Comparison of ENCODE assay signal across 19 cellular contexts in genomic region chr19:1393841-1394240, GRCh38. TPM values are rescaled to one million over a fixed set of nuclear protein-coding genes. Genes with fewer than 3 reads are reported as not detected.
DNase-seq lines count a peak whose midpoint lies in the region; ATAC-seq, FAIRE-seq and TF ChIP-seq lines count a peak whose summit lies in the region.
"Had no signal": no experiment of that assay in that cellular context is flagged by ENCODE, and none has a peak within 500 bp of the region (broad histone marks: within the 10 kb centered on the region; RNA-seq: fewer than 3 reads in every experiment).

No MANE protein-coding gene starts in this region.

- H3K36me3 ChIP-seq in NT2/D1 (ENCODE audit: insufficient read depth, insufficient read length, low read length) (peaks cover 69% of the 10 kb centered on the region), GM12878 (ENCODE audit: control insufficient read depth in 2 of 2, insufficient read depth in 2 of 2, low read length in 1 of 2) (peaks cover 6 to 7% of the 10 kb centered on the region in 2 experiments), esophagus (ENCODE audit: control insufficient read depth in 2 of 2, insufficient read depth in 2 of 2, low read length in 1 of 2) (peaks cover 10 to 26% of the 10 kb centered on the region in 2 donors)

- SMC1A ChIA-PET in GM12878 (lab: Charles Lee; ENCODE audit: uncharacterized antibody, unreplicated experiment) = no interaction called here

- H3K9ac ChIP-seq in NT2/D1 (ENCODE audit: insufficient read length, low read depth) = peak overlapping the region; percentile 21
- no peak overlapping the region for H3K9ac ChIP-seq in GM12878 (ENCODE audit: control insufficient read depth, insufficient read depth, low read length)

- H3K4me3 ChIP-seq in NT2/D1 (ENCODE audit: insufficient read length, low read depth) (no peak overlapping the region), GM12878 (no peak overlapping the region), esophagus (ENCODE audit: low read depth in 1 of 2, low read length in 2 of 2) (no peak overlapping the region)
- H3K4me3 ChIP-seq: SK-N-MC had no signal

- FAIRE-seq in GM12878 (lab: Jason Lieb, UNC) (no peak), HTR-8/SVneo (lab: Jason Lieb, UNC) (no peak)

- H4K20me1 ChIP-seq in GM12878 (ENCODE audit: control insufficient read depth, insufficient read depth) = no peaks in the 10 kb centered on the region

- no peaks in the 10 kb centered on the region for H3K27me3 Mint-ChIP-seq in stimulated activated naive CD8-positive, alpha-beta T cell treated with anti-CD3 and anti-CD28 coated beads, Interleukin-15, amount 100 ng/mL, for 72 hours
- H3K27me3 Mint-ChIP-seq: CD4-positive, CD25-positive, alpha-beta regulatory T cell had no signal

- no peak for TF ChIP-seq EP300 in GM12878 (IDR thresholded peaks at IDR 0.05; ENCODE audit: borderline replicate concordance in 1 of 2, control insufficient read depth in 1 of 2, low read depth in 2 of 2, low read length in 2 of 2)

- H3K4me1 Mint-ChIP-seq in stimulated activated naive CD8-positive, alpha-beta T cell treated with anti-CD3 and anti-CD28 coated beads, Interleukin-15, amount 100 ng/mL, for 72 hours = peaks cover 18% of the 10 kb centered on the region

- H3K27ac ChIP-seq in GM12878 (ENCODE audit: control insufficient read depth, insufficient read depth) (no peak overlapping the region), esophagus (ENCODE audit: low read depth in 2 of 2, low read length in 1 of 2) (peak overlapping the region; percentile 25 to 79), substantia nigra (ENCODE audit: low read depth, low read length, poor library complexity, severe bottlenecking) (peak overlapping the region; percentile 97)
- H3K27ac ChIP-seq: SK-N-MC had no signal

- RAD21 ChIA-PET in GM12878 (lab: Charles Lee; ENCODE audit: unreplicated experiment) = no interaction called here

- DNase-seq in NT2/D1 (ENCODE audit: low read depth, low spot score) = no peak
- DNase-seq in GM12878 (ENCODE audit: low read depth, low spot score) = no peak
- no peak for DNase-seq in substantia nigra (lab: John Stamatoyannopoulos, UW)
- DNase-seq in NCI-H2196 treated with DMSO at 0.1 percent for 48 hours (lab: John Stamatoyannopoulos, UW; ENCODE audit: unreplicated experiment) = no peak
- DNase-seq in stimulated activated naive CD8-positive, alpha-beta T cell treated with anti-CD3 and anti-CD28 coated beads, Interleukin-15, amount 100 ng/mL, for 72 hours = no peak
- no peak for DNase-seq in HTR-8/SVneo (ENCODE audit: insufficient read length, low spot score)
- DNase-seq: CD4-positive, CD25-positive, alpha-beta regulatory T cell; DMS79 treated with DMSO at 0.1 percent for 48 hours; HCEC 1CT; KG1; NCI-H146; NCI-H2029 treated with DMSO at 0.1 percent for 48 hours; NCI-H345; NCI-H524; NCI-H774; OCI-M1; SHP77 treated with DMSO at 0.1 percent for 48 hours had no signal

- H3K4me3 Mint-ChIP-seq in stimulated activated naive CD8-positive, alpha-beta T cell treated with anti-CD3 and anti-CD28 coated beads, Interleukin-15, amount 100 ng/mL, for 72 hours = no peak overlapping the region
- H3K4me3 Mint-ChIP-seq: CD4-positive, CD25-positive, alpha-beta regulatory T cell had no signal

- no peak overlapping the region for H3K27ac Mint-ChIP-seq in stimulated activated naive CD8-positive, alpha-beta T cell treated with anti-CD3 and anti-CD28 coated beads, Interleukin-15, amount 100 ng/mL, for 72 hours

- 78% methylated on average over 17 of the region's 17 CpGs for WGBS in GM12878 (ENCODE audit: insufficient coverage, insufficient replicate concordance, low lambda C conversion rate, missing lambda C conversion rate)
- WGBS in esophagus, 2 donors = 62 to 68% methylated on average over 17 of the region's 17 CpGs

- H3K4me1 ChIP-seq in NT2/D1 (ENCODE audit: insufficient read depth, insufficient read length) = peaks cover 15% of the 10 kb centered on the region
- no peaks in the 10 kb centered on the region for H3K4me1 ChIP-seq in GM12878 (ENCODE audit: control insufficient read depth, insufficient read depth, low read length)
- peaks cover 6 to 28% of the 10 kb centered on the region in 2 donors for H3K4me1 ChIP-seq in esophagus (ENCODE audit: control insufficient read depth in 2 of 2, insufficient read depth in 2 of 2, low read length in 1 of 2)

- CTCF ChIA-PET in GM12878 (lab: Yijun Ruan, JAX) = no interaction called here

- TF ChIP-seq CTCF in GM12878 (IDR thresholded peaks at IDR 0.05 in 2 of 3, conservative IDR thresholded peaks at IDR 0.05 in 1 of 3; ENCODE audit: control insufficient read depth in 2 of 3, extremely low read depth in 1 of 3, insufficient read depth in 1 of 3, low read depth in 3 of 3, low read length in 3 of 3) = no peak

- TF ChIP-seq RAD21 in GM12878 (IDR thresholded peaks at IDR 0.05; ENCODE audit: insufficient read depth, low read depth, low read length) = no peak

- no peaks in the 10 kb centered on the region for H3K27me3 ChIP-seq in NT2/D1 (ENCODE audit: insufficient read depth, insufficient read length)
- no peaks in the 10 kb centered on the region for H3K27me3 ChIP-seq in GM12878 (replicated peaks in 1 of 2; ENCODE audit: control insufficient read depth in 2 of 2, insufficient read depth in 2 of 2, low read length in 1 of 2)
- H3K27me3 ChIP-seq in esophagus (ENCODE audit: control insufficient read depth in 1 of 2, insufficient read depth in 2 of 2, low read length in 2 of 2) = no peaks in the 10 kb centered on the region

- in situ Hi-C loops in GM12878 (cut with MboI) = no loop called here

- BruUV-seq in GM12878 (replicated peaks; lab: Mats Ljungman, UMichigan) = no TSS peak

- ATAC-seq in GM12878 = no peak
- no peak for ATAC-seq in stimulated activated naive CD8-positive, alpha-beta T cell treated with anti-CD3 and anti-CD28 coated beads, Interleukin-15, amount 100 ng/mL, for 72 hours

- H3K4me2 ChIP-seq in GM12878 (ENCODE audit: control insufficient read depth, insufficient read depth) = no peak overlapping the region

- intact Hi-C loops in GM12878 (cut with micrococcal nuclease; ENCODE audit: unreplicated experiment) = no loop called here

- no peak for TF ChIP-seq POLR2A in GM12878 (IDR thresholded peaks at IDR 0.05; ENCODE audit: low read depth, low read length)

- H3K79me2 ChIP-seq in GM12878 (ENCODE audit: control insufficient read depth, insufficient read depth, low read length) = no peaks in the 10 kb centered on the region

- no peaks in the 10 kb centered on the region for H3K9me3 ChIP-seq in NT2/D1 (ENCODE audit: insufficient read depth, low read length)
- H3K9me3 ChIP-seq in GM12878 (replicated peaks; ENCODE audit: control insufficient read depth, insufficient read depth, low read length) = no peaks in the 10 kb centered on the region
- peaks cover 0 to 2% of the 10 kb centered on the region in 2 donors for H3K9me3 ChIP-seq in esophagus (ENCODE audit: control insufficient read depth in 2 of 2, insufficient read depth in 1 of 2, low read depth in 1 of 2, low read length in 1 of 2)

- no peak overlapping the region for H2AFZ ChIP-seq in GM12878 (ENCODE audit: control insufficient read depth, low read depth, low read length)

- H3K9me3 Mint-ChIP-seq in stimulated activated naive CD8-positive, alpha-beta T cell treated with anti-CD3 and anti-CD28 coated beads, Interleukin-15, amount 100 ng/mL, for 72 hours = no peaks in the 10 kb centered on the region
- H3K9me3 Mint-ChIP-seq: CD4-positive, CD25-positive, alpha-beta regulatory T cell had no signal

- POLR2A ChIA-PET in GM12878 (lab: Charles Lee) = interaction anchor here (0.5 kb wide), 1 partner anchor 301 kb away, joined by 4 read pairs; no protein-coding TSS in a partner anchor

RNA-seq across cellular contexts. Expression of gene GAMT, which starts 7.5 kb away (rescaled TPM):
- 6.5 and 6.7 TPM in 2 replicates for total RNA-seq in GM12878 (2013; cell fraction: nucleolus; rRNA removed)
- total RNA-seq in GM12878 (2014; rRNA removed) (50.1 and 55.2 TPM in 2 replicates), GM12878 (2014; rRNA removed; fragmentation: Illumina TruSeq; extraction: Trizol) (22.5 and 24.9 TPM in 2 replicates), GM12878 (2021) (49.1 and 52.0 TPM in 2 replicates)
- 9.2 TPM for polyA plus RNA-seq in GM12878 (2011; ENCODE audit: low read depth)
- polyA plus RNA-seq in GM12878 (2011; rRNA removed) (4.7 and 13.0 TPM in 2 replicates), GM12878 (2014; fragmentation: Illumina TruSeq; extraction: Trizol) (8.3 and 28.5 TPM in 2 replicates), GM12878 (2014; fragmentation: Nextera tagmentation; extraction: Ambion mirVana) (1 to 10 TPM; 1.6 to 5.6 TPM), GM12878 (2014; rRNA removed) (56.0 and 65.8 TPM in 2 replicates), GM12878 (2016; fragmentation: Nextera tagmentation; extraction: Ambion mirVana) (100 to 1,000 TPM; 122 to 131 TPM), esophagus (10 to 100 TPM; 10.9 to 18.4 TPM)
- polyA plus RNA-seq in GM12878 (2011; cell fraction: cytosol; rRNA removed) = 13.6 and 22.1 TPM in 2 replicates
- 11.4 and 12.7 TPM in 2 replicates for polyA plus RNA-seq in GM12878 (2011; cell fraction: nucleus; rRNA removed)
- 28.9 and 29.0 TPM in 2 replicates for polyA plus RNA-seq in GM12878 (2012)
- 4.2 and 10.8 TPM in 2 replicates for polyA minus RNA-seq in GM12878 (2011; rRNA and poly(A)+ RNA removed)
- 4.5 and 11.0 TPM in 2 replicates for polyA minus RNA-seq in GM12878 (2011; cell fraction: cytosol; rRNA and poly(A)+ RNA removed)
- polyA minus RNA-seq in GM12878 (2011; cell fraction: nucleus; rRNA and poly(A)+ RNA removed) = 2.1 and 5.4 TPM in 2 replicates

RNA-seq across cellular contexts. Expression of gene NDUFS7, which starts 10.1 kb away (rescaled TPM):
- 50.2 and 65.0 TPM in 2 replicates for total RNA-seq in GM12878 (2013; cell fraction: nucleolus; rRNA removed)
- total RNA-seq in GM12878 (2014; rRNA removed) (107 and 143 TPM in 2 replicates), GM12878 (2014; rRNA removed; fragmentation: Illumina TruSeq; extraction: Trizol) (18.5 and 24.1 TPM in 2 replicates), GM12878 (2021) (136 and 143 TPM in 2 replicates)
- 16.9 TPM for polyA plus RNA-seq in GM12878 (2011; ENCODE audit: low read depth)
- polyA plus RNA-seq in GM12878 (2011; rRNA removed) (12.1 and 43.0 TPM in 2 replicates), GM12878 (2014; fragmentation: Illumina TruSeq; extraction: Trizol) (1.5 and 5.1 TPM in 2 replicates), GM12878 (2014; fragmentation: Nextera tagmentation; extraction: Ambion mirVana) (10 to 100 TPM; 10.6 to 39.4 TPM), GM12878 (2014; rRNA removed) (166 and 177 TPM in 2 replicates), GM12878 (2016; fragmentation: Nextera tagmentation; extraction: Ambion mirVana) (100 to 1,000 TPM; 261 to 282 TPM), esophagus (100 to 1,000 TPM; 106 to 160 TPM)
- 127 and 227 TPM in 2 replicates for polyA plus RNA-seq in GM12878 (2011; cell fraction: cytosol; rRNA removed)
- 125 and 151 TPM in 2 replicates for polyA plus RNA-seq in GM12878 (2011; cell fraction: nucleus; rRNA removed)
- 64.7 and 88.4 TPM in 2 replicates for polyA plus RNA-seq in GM12878 (2012)
- polyA minus RNA-seq in GM12878 (2011; rRNA and poly(A)+ RNA removed) = 38.5 and 54.8 TPM in 2 replicates
- 65.2 and 74.7 TPM in 2 replicates for polyA minus RNA-seq in GM12878 (2011; cell fraction: cytosol; rRNA and poly(A)+ RNA removed)
- polyA minus RNA-seq in GM12878 (2011; cell fraction: nucleus; rRNA and poly(A)+ RNA removed) = 16.3 and 29.0 TPM in 2 replicates

RNA-seq across cellular contexts. Expression of gene DAZAP1, which starts 13.5 kb away (rescaled TPM):
- total RNA-seq in GM12878 (2013; cell fraction: nucleolus; rRNA removed) = 111 and 128 TPM in 2 replicates
- 122 and 127 TPM in 2 replicates for total RNA-seq in GM12878 (2014; rRNA removed)
- 82.5 and 93.4 TPM in 2 replicates for total RNA-seq in GM12878 (2014; rRNA removed; fragmentation: Illumina TruSeq; extraction: Trizol)
- total RNA-seq in GM12878 (2021) = 223 and 240 TPM in 2 replicates
- 23.5 TPM for polyA plus RNA-seq in GM12878 (2011; ENCODE audit: low read depth)
- polyA plus RNA-seq in GM12878 (2011; rRNA removed) = 110 and 123 TPM in 2 replicates
- polyA plus RNA-seq in GM12878 (2011; cell fraction: cytosol; rRNA removed) = 47.6 and 72.8 TPM in 2 replicates
- polyA plus RNA-seq in GM12878 (2011; cell fraction: nucleus; rRNA removed) = 106 and 159 TPM in 2 replicates
- 71.1 and 77.1 TPM in 2 replicates for polyA plus RNA-seq in GM12878 (2012)
- polyA plus RNA-seq in GM12878 (2014; fragmentation: Illumina TruSeq; extraction: Trizol) = 69.0 and 91.2 TPM in 2 replicates
- polyA plus RNA-seq in GM12878 (2014; fragmentation: Nextera tagmentation; extraction: Ambion mirVana) = 10 to 100 TPM in 1 of 2 experiments, 1 to 10 TPM in 1; 9.9 to 27.7 TPM
- polyA plus RNA-seq in GM12878 (2014; rRNA removed) = 164 and 194 TPM in 2 replicates
- polyA plus RNA-seq in GM12878 (2016; fragmentation: Nextera tagmentation; extraction: Ambion mirVana) = 10 to 100 TPM; 16.9 to 17.9 TPM
- polyA minus RNA-seq in GM12878 (2011; rRNA and poly(A)+ RNA removed) = 27.9 and 29.7 TPM in 2 replicates
- 26.6 and 31.5 TPM in 2 replicates for polyA minus RNA-seq in GM12878 (2011; cell fraction: cytosol; rRNA and poly(A)+ RNA removed)
- polyA minus RNA-seq in GM12878 (2011; cell fraction: nucleus; rRNA and poly(A)+ RNA removed) = 17.4 and 38.3 TPM in 2 replicates
- polyA plus RNA-seq in esophagus = 10 to 100 TPM; 64.9 to 75.3 TPM

RNA-seq across cellular contexts. Expression of gene RPS15, which starts 44.4 kb away (rescaled TPM):
- 239 and 289 TPM in 2 replicates for total RNA-seq in GM12878 (2013; cell fraction: nucleolus; rRNA removed)
- total RNA-seq in GM12878 (2014; rRNA removed) = 1,524 and 1,715 TPM in 2 replicates
- total RNA-seq in GM12878 (2014; rRNA removed; fragmentation: Illumina TruSeq; extraction: Trizol) = 972 and 1,030 TPM in 2 replicates
- total RNA-seq in GM12878 (2021) = 2,219 and 2,315 TPM in 2 replicates
- 7,786 TPM for polyA plus RNA-seq in GM12878 (2011; ENCODE audit: low read depth)
- polyA plus RNA-seq in GM12878 (2011; rRNA removed) = 524 and 1,111 TPM in 2 replicates
- polyA plus RNA-seq in GM12878 (2011; cell fraction: cytosol; rRNA removed) = 3,186 and 3,536 TPM in 2 replicates
- polyA plus RNA-seq in GM12878 (2011; cell fraction: nucleus; rRNA removed) = 1,362 and 1,364 TPM in 2 replicates
- polyA plus RNA-seq in GM12878 (2012) = 3,088 and 3,408 TPM in 2 replicates
- polyA plus RNA-seq in GM12878 (2014; fragmentation: Illumina TruSeq; extraction: Trizol) = 209 and 786 TPM in 2 replicates
- polyA plus RNA-seq in GM12878 (2014; fragmentation: Nextera tagmentation; extraction: Ambion mirVana) = 100 to 1,000 TPM; 559 to 717 TPM
- 3,158 and 3,344 TPM in 2 replicates for polyA plus RNA-seq in GM12878 (2014; rRNA removed)
- polyA plus RNA-seq in GM12878 (2016; fragmentation: Nextera tagmentation; extraction: Ambion mirVana) = 1,000 to 10,000 TPM; 1,763 to 1,909 TPM
- 256 and 857 TPM in 2 replicates for polyA minus RNA-seq in GM12878 (2011; rRNA and poly(A)+ RNA removed)
- polyA minus RNA-seq in GM12878 (2011; cell fraction: cytosol; rRNA and poly(A)+ RNA removed) = 796 and 851 TPM in 2 replicates
- 184 and 257 TPM in 2 replicates for polyA minus RNA-seq in GM12878 (2011; cell fraction: nucleus; rRNA and poly(A)+ RNA removed)
- polyA plus RNA-seq in esophagus = 1,000 to 10,000 TPM; 2,888 to 3,260 TPM

RNA-seq across cellular contexts. Expression of gene APC2, which starts 56.1 kb away (rescaled TPM):
- 0.34 and 0.46 TPM in 2 replicates for total RNA-seq in GM12878 (2013; cell fraction: nucleolus; rRNA removed)
- under 0.01 and 0.11 TPM in 2 replicates for total RNA-seq in GM12878 (2014; rRNA removed)
- 0.05 TPM in 1 of 2 replicates, not detected in the other for total RNA-seq in GM12878 (2014; rRNA removed; fragmentation: Illumina TruSeq; extraction: Trizol)
- total RNA-seq in GM12878 (2021) = 0.08 and 0.26 TPM in 2 replicates
- polyA plus RNA-seq in GM12878 (2011; ENCODE audit: low read depth) = 0.31 TPM
- polyA plus RNA-seq in GM12878 (2011; rRNA removed) = not detected in 2 replicates
- polyA plus RNA-seq in GM12878 (2011; cell fraction: cytosol; rRNA removed) = 0.03 TPM in 1 of 2 replicates, not detected in the other
- polyA plus RNA-seq in GM12878 (2011; cell fraction: nucleus; rRNA removed) = 0.18 and 0.38 TPM in 2 replicates
- 0.27 and 0.43 TPM in 2 replicates for polyA plus RNA-seq in GM12878 (2012)
- polyA plus RNA-seq in GM12878 (2014; fragmentation: Illumina TruSeq; extraction: Trizol) = not detected in 2 replicates
- under 1 TPM in 1 of 2 experiments, not detected in 1; 0.02 TPM for polyA plus RNA-seq in GM12878 (2014; fragmentation: Nextera tagmentation; extraction: Ambion mirVana)
- polyA plus RNA-seq in GM12878 (2014; rRNA removed) = 0.16 and 0.73 TPM in 2 replicates
- under 1 TPM in 1 of 2 experiments, not detected in 1; 0.04 TPM for polyA plus RNA-seq in GM12878 (2016; fragmentation: Nextera tagmentation; extraction: Ambion mirVana)
- 0.05 TPM in 1 of 2 replicates, not detected in the other for polyA minus RNA-seq in GM12878 (2011; rRNA and poly(A)+ RNA removed)
- polyA minus RNA-seq in GM12878 (2011; cell fraction: cytosol; rRNA and poly(A)+ RNA removed) = not detected in 2 replicates
- polyA minus RNA-seq in GM12878 (2011; cell fraction: nucleus; rRNA and poly(A)+ RNA removed) = 0.12 and 0.38 TPM in 2 replicates
- under 1 TPM; 0.02 to 0.10 TPM for polyA plus RNA-seq in esophagus
